ENCODE assay signal across 1 cellular context in genomic region chr5:82313016-82313415, GRCh38.
TF ChIP-seq lines count a peak whose summit lies in the region.

No MANE protein-coding gene starts in this region.

TF ChIP-seq in IMR-90, 13 proteins besides CTCF, POLR2A, EP300 and RAD21 (continued from another document):
- TF ChIP-seq, protein P1, sequence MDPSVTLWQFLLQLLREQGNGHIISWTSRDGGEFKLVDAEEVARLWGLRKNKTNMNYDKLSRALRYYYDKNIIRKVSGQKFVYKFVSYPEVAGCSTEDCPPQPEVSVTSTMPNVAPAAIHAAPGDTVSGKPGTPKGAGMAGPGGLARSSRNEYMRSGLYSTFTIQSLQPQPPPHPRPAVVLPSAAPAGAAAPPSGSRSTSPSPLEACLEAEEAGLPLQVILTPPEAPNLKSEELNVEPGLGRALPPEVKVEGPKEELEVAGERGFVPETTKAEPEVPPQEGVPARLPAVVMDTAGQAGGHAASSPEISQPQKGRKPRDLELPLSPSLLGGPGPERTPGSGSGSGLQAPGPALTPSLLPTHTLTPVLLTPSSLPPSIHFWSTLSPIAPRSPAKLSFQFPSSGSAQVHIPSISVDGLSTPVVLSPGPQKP (IDR thresholded peaks at IDR 0.05; ENCODE audit: borderline replicate concordance, low read depth, low read length) = no peak
- TF ChIP-seq MAFK (IDR thresholded peaks at IDR 0.05; ENCODE audit: low read depth, low read length) (no peak), RCOR1 (IDR thresholded peaks at IDR 0.05; ENCODE audit: insufficient replicate concordance, low read length) (no peak), USF2 (IDR thresholded peaks at IDR 0.05; ENCODE audit: low read depth, low read length) (no peak), MXI1 (IDR thresholded peaks at IDR 0.05; ENCODE audit: borderline replicate concordance, low read depth, low read length) (no peak), NFE2L2 (IDR thresholded peaks at IDR 0.05; ENCODE audit: low read depth, low read length) (no peak), CEBPB (IDR thresholded peaks at IDR 0.05; ENCODE audit: low read depth, low read length) (no peak), FOS (IDR thresholded peaks at IDR 0.05; ENCODE audit: low read depth, low read length) (no peak), MAZ (IDR thresholded peaks at IDR 0.05; ENCODE audit: borderline replicate concordance, low read depth, low read length) (no peak), SMC3 (IDR thresholded peaks at IDR 0.05; ENCODE audit: low read depth, low read length) (no peak), RFX5 (IDR thresholded peaks at IDR 0.05; ENCODE audit: low read depth, low read length) (no peak), BHLHE40 (IDR thresholded peaks at IDR 0.05; ENCODE audit: low read depth, low read length) (no peak)
